Comparison of ENCODE assay signal across 20 cellular contexts in genomic region chr10:111089293-111089692, GRCh38. TPM values are rescaled to one million over a fixed set of nuclear protein-coding genes. Genes with fewer than 3 reads are reported as not detected.
DNase-seq lines count a peak whose midpoint lies in the region; ATAC-seq and TF ChIP-seq lines count a peak whose summit lies in the region.
"Had no signal": no experiment of that assay in that cellular context is flagged by ENCODE, and none has a peak within 500 bp of the region (broad histone marks: within the 10 kb centered on the region; RNA-seq: fewer than 3 reads in every experiment).

No MANE protein-coding gene starts in this region.

- H3K27ac Mint-ChIP-seq in glutamatergic neuron (ENCODE audit: unreplicated experiment): no peak overlapping the region
- H3K27ac Mint-ChIP-seq: CD14-positive monocyte; CD4-positive, alpha-beta memory T cell; HFFc6 had no signal

- TF ChIP-seq POLR2A in body of pancreas (IDR thresholded peaks at IDR 0.05): no peak

- H3K4me1 ChIP-seq in body of pancreas: no peaks in the 10 kb centered on the region
- H3K4me1 ChIP-seq: BLaER1 had no signal

- H3K4me1 Mint-ChIP-seq in glutamatergic neuron (ENCODE audit: low read depth, unreplicated experiment): no peaks in the 10 kb centered on the region
- H3K4me1 Mint-ChIP-seq: CD4-positive, alpha-beta memory T cell had no signal

- no peaks in the 10 kb centered on the region for H3K9me3 ChIP-seq in body of pancreas
- H3K9me3 ChIP-seq: BLaER1 had no signal

- H3K36me3 ChIP-seq in body of pancreas (replicated peaks in 1 of 2; ENCODE audit: insufficient read depth in 1 of 2, low read depth in 2 of 2): no peaks in the 10 kb centered on the region
- H3K36me3 ChIP-seq: BLaER1 had no signal

- no peak for ATAC-seq in body of pancreas
- ATAC-seq: HCT116 had no signal

- WGBS in body of pancreas, 2 donors: 90 to 98% methylated on average over 3 of the region's 3 CpGs

- DNase-seq in stimulated activated CD4-positive, alpha-beta T cell treated with anti-CD3 and anti-CD28 coated beads, Interleukin-4, amount 100 ng/mL, for 24 hours: peak; percentile 2
- no peak for DNase-seq in stimulated activated CD4-positive, alpha-beta T cell treated with anti-CD3 and anti-CD28 coated beads, Interleukin-2, amount 100 ng/mL, for 48 hours
- peak; percentile 10 for DNase-seq in islet precursor cell
- peak; percentile 22 for DNase-seq in ureter (ENCODE audit: low spot score)
- no peak for DNase-seq in glutamatergic neuron
- no peak for DNase-seq in effector CD8-positive, alpha-beta T cell (lab: John Stamatoyannopoulos, UW)
- DNase-seq in body of pancreas: no peak
- DNase-seq: 8988T; Calu3; CD4-positive, alpha-beta memory T cell; DMS79 treated with DMSO at 0.1 percent for 48 hours; GF-D8; GOT3; H7; HFFc6 had no signal

- H3K27ac ChIP-seq in body of pancreas: no peak overlapping the region
- H3K27ac ChIP-seq: BLaER1, HL-60 had no signal

- no peak overlapping the region for H3K4me3 Mint-ChIP-seq in glutamatergic neuron (ENCODE audit: unreplicated experiment)
- H3K4me3 Mint-ChIP-seq: CD14-positive monocyte; CD4-positive, alpha-beta memory T cell; HFFc6 had no signal

- no peaks in the 10 kb centered on the region for H3K36me3 Mint-ChIP-seq in glutamatergic neuron (ENCODE audit: unreplicated experiment)
- H3K36me3 Mint-ChIP-seq: CD14-positive monocyte; CD4-positive, alpha-beta memory T cell had no signal

- H3K27me3 Mint-ChIP-seq in glutamatergic neuron (ENCODE audit: unreplicated experiment): peaks cover 11% of the 10 kb centered on the region

- TF ChIP-seq CTCF in glutamatergic neuron (IDR thresholded peaks at IDR 0.05; ENCODE audit: partially characterized antibody, unreplicated experiment): no peak
- TF ChIP-seq CTCF in body of pancreas (IDR thresholded peaks at IDR 0.05): no peak

- no peaks in the 10 kb centered on the region for H3K27me3 ChIP-seq in body of pancreas
- H3K27me3 ChIP-seq: BLaER1 had no signal

- intact Hi-C loops in body of pancreas (cut with DNase I): no loop called here

- no peak overlapping the region for H3K4me3 ChIP-seq in body of pancreas
- H3K4me3 ChIP-seq: BLaER1 had no signal

- H3K9me3 Mint-ChIP-seq in glutamatergic neuron (ENCODE audit: unreplicated experiment): peaks cover 1% of the 10 kb centered on the region
- H3K9me3 Mint-ChIP-seq: CD4-positive, alpha-beta memory T cell; HFFc6 had no signal

RNA-seq across cellular contexts. Expression of gene ADRA2A, which starts 12.5 kb away (rescaled TPM):
- 7.2 TPM for total RNA-seq in ureter
- 0.32 TPM for total RNA-seq in glutamatergic neuron (ENCODE audit: unreplicated experiment)
- total RNA-seq in body of pancreas: 100 to 1,000 TPM in 1 of 2 donors, 10 to 100 TPM in 1; 25.4 to 115 TPM
- total RNA-seq: A673; CD4-positive, alpha-beta memory T cell; HFFc6 had no signal

Comparison
In these comparisons a context has a peak if more than half of its experiments do, and no peak if none do; other contexts are left out.
1. DNase-seq: peak in stimulated activated CD4-positive, alpha-beta T cell treated with anti-CD3 and anti-CD28 coated beads, Interleukin-4, amount 100 ng/mL, for 24 hours (single experiment), islet precursor cell (single experiment) and ureter (single experiment); none in stimulated activated CD4-positive, alpha-beta T cell treated with anti-CD3 and anti-CD28 coated beads, Interleukin-2, amount 100 ng/mL, for 48 hours (0 of 2), glutamatergic neuron (single experiment), effector CD8-positive, alpha-beta T cell (single experiment) and body of pancreas (0 of 4).